In the genomic region with DNA sequence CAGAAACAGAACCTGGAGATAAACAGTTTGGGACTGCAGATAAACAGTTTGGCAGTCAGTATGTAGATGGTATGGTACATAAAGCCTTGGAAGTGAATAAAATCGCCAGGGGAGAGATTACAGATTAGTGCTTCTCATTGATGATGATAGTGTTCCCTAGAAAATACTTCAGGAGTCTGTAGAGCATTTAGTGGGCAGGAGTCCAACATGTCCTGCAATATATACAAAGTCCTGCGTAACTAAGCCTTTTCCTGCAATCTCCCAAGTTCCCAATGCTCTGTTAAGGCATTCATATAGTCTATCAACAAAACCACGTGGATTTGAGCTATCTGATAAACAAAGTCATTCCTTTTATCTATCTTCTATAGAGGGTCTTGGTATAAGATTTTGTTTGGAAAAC, we compare ENCODE assay signal across 21 cellular contexts. TPM values are rescaled to one million over a fixed set of nuclear protein-coding genes. Genes with fewer than 3 reads are reported as not detected.
DNase-seq lines count a peak whose midpoint lies in the region; ATAC-seq, FAIRE-seq and TF ChIP-seq lines count a peak whose summit lies in the region.
"Had no signal": no experiment of that assay in that cellular context is flagged by ENCODE, and none has a peak within 500 bp of the region (broad histone marks: within the 10 kb centered on the region; RNA-seq: fewer than 3 reads in every experiment).

No MANE protein-coding gene starts in this region.

- TF ChIP-seq CTCF in HepG2 (CRISPR knock-in tag; IDR thresholded peaks at IDR 0.05) (no peak), right lobe of liver (IDR thresholded peaks at IDR 0.05) (no peak), fibroblast of villous mesenchyme (IDR thresholded peaks at IDR 0.05; ENCODE audit: insufficient read depth, low read depth, low read length) (no peak)

- 74% methylated on average over 3 of the region's 3 CpGs for WGBS in HepG2 (ENCODE audit: low lambda C conversion rate)
- 71% methylated on average over 3 of the region's 3 CpGs for WGBS in right lobe of liver (ENCODE audit: insufficient coverage, low coverage, low lambda C conversion rate, missing lambda C conversion rate)

- H3K4me3 ChIP-seq in HepG2 (replicated peaks in 1 of 3; ENCODE audit: insufficient read depth in 1 of 3, low read depth in 2 of 3, low read length in 3 of 3) (no peak overlapping the region), right lobe of liver (no peak overlapping the region), fibroblast of villous mesenchyme (ENCODE audit: low read depth, low read length) (no peak overlapping the region), skeletal muscle cell (ENCODE audit: low read depth, low read length) (no peak overlapping the region)
- H3K4me3 ChIP-seq: SJCRH30 had no signal

- H3K4me2 ChIP-seq in HepG2 (ENCODE audit: low read depth, low read length) = no peak overlapping the region

- no peak for FAIRE-seq in HepG2 (lab: Jason Lieb, UNC)
- FAIRE-seq: RCC 7860 had no signal

- H3K27me3 ChIP-seq in HepG2 (ENCODE audit: control insufficient read depth in 1 of 2, insufficient read depth in 2 of 2, low read length in 2 of 2) (no peaks in the 10 kb centered on the region), right lobe of liver (no peaks in the 10 kb centered on the region)
- H3K27me3 ChIP-seq: SJCRH30 had no signal

- CTCF ChIA-PET in HepG2 (lab: Yijun Ruan, JAX; ENCODE audit: low intra/inter-chr PET ratio, low total read pairs) = no interaction called here

- peaks cover 10% of the 10 kb centered on the region for H3K79me2 ChIP-seq in HepG2 (ENCODE audit: insufficient read depth, low read length)

- BruUV-seq in HepG2 (replicated peaks; lab: Mats Ljungman, UMichigan) = no TSS peak

- no peaks in the 10 kb centered on the region for H3K9me3 ChIP-seq in HepG2 (ENCODE audit: low read length)
- H3K9me3 ChIP-seq in right lobe of liver = no peaks in the 10 kb centered on the region
- H3K9me3 ChIP-seq: SJCRH30 had no signal

- DNase-seq in HepG2 (ENCODE audit: low spot score) (peak; percentile 6), right lobe of liver (no peak), fibroblast of villous mesenchyme (ENCODE audit: low read depth) (peak; percentile 89), skeletal muscle cell (ENCODE audit: low read depth) (peak; percentile 15), HT-29 (ENCODE audit: low spot score) (no peak), COR-L47 (lab: John Stamatoyannopoulos, UW) (no peak)
- DNase-seq: EL, GF-D8, H9, HFFc6, KBM-7, NCI-H1092 treated with DMSO at 0.1 percent for 48 hours, NCI-H2029 treated with DMSO at 0.1 percent for 48 hours, NCI-H226, NCI-H510A treated with DMSO at 0.1 percent for 48 hours, NCI-H82, OCI-M1, SJCRH30 had no signal

- H3K27ac ChIP-seq in HepG2 (ENCODE audit: extremely low read length, insufficient read depth, low read length) (peak overlapping the region; percentile 36), right lobe of liver (no peak overlapping the region)
- H3K27ac ChIP-seq: SJCRH30 had no signal

- TF ChIP-seq RAD21 in HepG2 (CRISPR knock-in tag; IDR thresholded peaks at IDR 0.05) = no peak

- H3K9ac ChIP-seq in HepG2 (ENCODE audit: insufficient read depth, low read depth, low read length) = no peak overlapping the region

- TF ChIP-seq EP300 in HepG2 (IDR thresholded peaks at IDR 0.05; ENCODE audit: low read depth in 2 of 2, low read length in 2 of 2) (no peak), HepG2 (CRISPR knock-in tag; IDR thresholded peaks at IDR 0.05; ENCODE audit: borderline replicate concordance) (no peak)

- H4K20me1 ChIP-seq in HepG2 (ENCODE audit: insufficient read depth, low read length) = peaks cover 11% of the 10 kb centered on the region

- POLR2A ChIA-PET in HepG2 (lab: Yijun Ruan, JAX) = interaction anchor here (1.6 kb wide), 1 partner anchor 35 kb away, joined by 6 read pairs; the partner anchor contains the start of gene NARS2

- H3K4me1 ChIP-seq in HepG2 (ENCODE audit: insufficient read depth, low read length) (peaks cover 38% of the 10 kb centered on the region), right lobe of liver (no peaks in the 10 kb centered on the region)
- H3K4me1 ChIP-seq: SJCRH30 had no signal

- no peak for TF ChIP-seq POLR2A in HepG2 (IDR thresholded peaks at IDR 0.05; ENCODE audit: insufficient read depth in 1 of 2, low read depth in 2 of 2, low read length in 2 of 2)
- no peak for TF ChIP-seq POLR2A in right lobe of liver (IDR thresholded peaks at IDR 0.05)

- intact Hi-C loops in HepG2 (cut with micrococcal nuclease; ENCODE audit: unreplicated experiment) (no loop called here), right lobe of liver (cut with DNase I) (no loop called here)

- H2AFZ ChIP-seq in HepG2 (ENCODE audit: low read length) = no peak overlapping the region

- H3K36me3 ChIP-seq in HepG2 (replicated peaks in 1 of 2; ENCODE audit: control insufficient read depth in 1 of 2, insufficient read depth in 2 of 2, low read length in 2 of 2) (peaks cover 15 to 38% of the 10 kb centered on the region in 2 experiments), right lobe of liver (no peaks in the 10 kb centered on the region)

- ATAC-seq in HepG2 (no peak), right lobe of liver (no peak), GM19467 (IDR thresholded peaks at IDR 0.05; ENCODE audit: unreplicated experiment) (no peak), GM21723 (IDR thresholded peaks at IDR 0.05; ENCODE audit: unreplicated experiment) (no peak)

- in situ Hi-C loops in HepG2 (cut with HindIII; ENCODE audit: extremely low pct_ligation_motif_present, low pct_unique_long_range_greater_than_20kb) = no loop called here

TF ChIP-seq in HepG2, 621 proteins besides CTCF, POLR2A, EP300 and RAD21 (continues in another document):
- TF ChIP-seq KAT2B (IDR thresholded peaks at IDR 0.05; ENCODE audit: borderline replicate concordance, low read depth, low read length) (no peak), ZBTB8A (CRISPR knock-in tag; IDR thresholded peaks at IDR 0.05; ENCODE audit: borderline replicate concordance, low read depth) (no peak), ZNF737 (CRISPR knock-in tag; IDR thresholded peaks at IDR 0.05; ENCODE audit: borderline replicate concordance) (no peak), BORCS8-MEF2B (CRISPR knock-in tag; IDR thresholded peaks at IDR 0.05) (no peak), ZNF441 (CRISPR knock-in tag; IDR thresholded peaks at IDR 0.05; ENCODE audit: borderline replicate concordance) (no peak), U2AF1 (optimal IDR thresholded peaks at IDR 0.05; ENCODE audit: low read depth, low read length) (no peak), NR2F1 (CRISPR knock-in tag; IDR thresholded peaks at IDR 0.05) (no peak), RARA (CRISPR knock-in tag; IDR thresholded peaks at IDR 0.05) (no peak)
- TF ChIP-seq, protein P1, sequence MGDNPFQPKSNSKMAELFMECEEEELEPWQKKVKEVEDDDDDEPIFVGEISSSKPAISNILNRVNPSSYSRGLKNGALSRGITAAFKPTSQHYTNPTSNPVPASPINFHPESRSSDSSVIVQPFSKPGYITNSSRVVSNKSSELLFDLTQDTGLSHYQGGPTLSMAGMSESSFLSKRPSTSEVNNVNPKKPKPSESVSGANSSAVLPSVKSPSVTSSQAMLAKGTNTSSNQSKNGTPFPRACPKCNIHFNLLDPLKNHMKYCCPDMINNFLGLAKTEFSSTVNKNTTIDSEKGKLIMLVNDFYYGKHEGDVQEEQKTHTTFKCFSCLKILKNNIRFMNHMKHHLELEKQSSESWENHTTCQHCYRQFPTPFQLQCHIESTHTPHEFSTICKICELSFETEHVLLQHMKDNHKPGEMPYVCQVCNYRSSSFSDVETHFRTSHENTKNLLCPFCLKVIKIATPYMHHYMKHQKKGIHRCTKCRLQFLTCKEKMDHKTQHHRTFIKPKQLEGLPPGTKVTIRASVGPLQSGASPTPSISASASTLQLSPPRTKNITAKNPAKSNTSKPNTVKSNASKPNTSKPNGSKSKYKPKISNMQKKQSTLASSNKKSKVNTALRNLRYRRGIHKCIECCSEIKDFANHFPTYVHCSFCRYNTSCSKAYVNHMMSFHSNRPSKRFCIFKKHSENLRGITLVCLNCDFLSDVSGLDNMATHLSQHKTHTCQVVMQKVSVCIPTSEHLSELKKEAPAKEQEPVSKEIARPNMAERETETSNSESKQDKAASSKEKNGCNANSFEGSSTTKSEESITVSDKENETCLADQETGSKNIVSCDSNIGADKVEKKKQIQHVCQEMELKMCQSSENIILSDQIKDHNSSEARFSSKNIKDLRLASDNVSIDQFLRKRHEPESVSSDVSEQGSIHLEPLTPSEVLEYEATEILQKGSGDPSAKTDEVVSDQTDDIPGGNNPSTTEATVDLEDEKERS (CRISPR knock-in tag; IDR thresholded peaks at IDR 0.05) = no peak
- TF ChIP-seq, protein P2, sequence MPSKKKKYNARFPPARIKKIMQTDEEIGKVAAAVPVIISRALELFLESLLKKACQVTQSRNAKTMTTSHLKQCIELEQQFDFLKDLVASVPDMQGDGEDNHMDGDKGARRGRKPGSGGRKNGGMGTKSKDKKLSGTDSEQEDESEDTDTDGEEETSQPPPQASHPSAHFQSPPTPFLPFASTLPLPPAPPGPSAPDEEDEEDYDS (CRISPR knock-in tag; IDR thresholded peaks at IDR 0.05) = no peak

RNA-seq across cellular contexts. Expression of gene NARS2, which starts 35.1 kb away (rescaled TPM):
- 45.9 and 48.5 TPM in 2 replicates for total RNA-seq in HepG2 (2016; rRNA removed; fragmentation: Illumina TruSeq; extraction: Trizol)
- total RNA-seq in HepG2 (2016; cell fraction: cytosol; rRNA removed; fragmentation: Illumina TruSeq; extraction: Trizol; ENCODE audit: low read depth) = 45.7 and 46.3 TPM in 2 replicates
- 42.5 and 48.4 TPM in 2 replicates for total RNA-seq in HepG2 (2016; cell fraction: insoluble cytoplasmic fraction; rRNA removed; fragmentation: Illumina TruSeq; extraction: Trizol)
- total RNA-seq in HepG2 (2016; cell fraction: membrane; rRNA removed; fragmentation: Illumina TruSeq; extraction: Trizol) = 46.5 and 51.9 TPM in 2 replicates
- 38.7 and 39.4 TPM in 2 replicates for total RNA-seq in HepG2 (2016; cell fraction: nucleus; rRNA removed; fragmentation: Illumina TruSeq; extraction: Trizol)
- 54.3 and 65.0 TPM in 2 replicates for polyA plus RNA-seq in HepG2 (2011; rRNA removed)
- polyA plus RNA-seq in HepG2 (2011; cell fraction: cytosol; rRNA removed) = 24.9 and 45.2 TPM in 2 replicates
- 31.1 and 32.0 TPM in 2 replicates for polyA plus RNA-seq in HepG2 (2011; cell fraction: nucleus; rRNA removed)
- polyA plus RNA-seq in HepG2 (2012) = 62.6 and 65.9 TPM in 2 replicates
- polyA plus RNA-seq in HepG2 (2016; cell fraction: cytosol; fragmentation: Illumina TruSeq; extraction: Trizol; ENCODE audit: low read depth) = 15.7 and 17.5 TPM in 2 replicates
- polyA plus RNA-seq in HepG2 (2016; cell fraction: insoluble cytoplasmic fraction; fragmentation: Illumina TruSeq; extraction: Trizol; ENCODE audit: low read depth) = 41.7 and 46.6 TPM in 2 replicates
- polyA plus RNA-seq in HepG2 (2016; cell fraction: membrane; fragmentation: Illumina TruSeq; extraction: Trizol; ENCODE audit: low read depth) = 30.7 and 34.5 TPM in 2 replicates
- 29.4 and 32.1 TPM in 2 replicates for polyA plus RNA-seq in HepG2 (2016; cell fraction: nucleus; fragmentation: Illumina TruSeq; extraction: Trizol; ENCODE audit: insufficient read depth, low read depth)
- polyA minus RNA-seq in HepG2 (2011; rRNA and poly(A)+ RNA removed; ENCODE audit: low replicate concordance) = 13.4 and 27.0 TPM in 2 replicates
- 29.1 and 30.3 TPM in 2 replicates for polyA minus RNA-seq in HepG2 (2011; cell fraction: cytosol; rRNA and poly(A)+ RNA removed)
- polyA minus RNA-seq in HepG2 (2011; cell fraction: nucleus; rRNA and poly(A)+ RNA removed) = 144 and 175 TPM in 2 replicates
- 10 to 100 TPM; 11.5 to 17.4 (median 14.0) TPM for total RNA-seq in right lobe of liver
- 33.2 and 37.1 TPM in 2 replicates for total RNA-seq in fibroblast of villous mesenchyme
- total RNA-seq in HT-29 (2014; rRNA removed; shearing (Covaris generic)) = 14.0 and 20.8 TPM in 2 replicates

Comparison
In these comparisons a context has a peak if more than half of its experiments do, and no peak if none do; other contexts are left out.
1. DNase-seq: peak in HepG2 (single experiment), fibroblast of villous mesenchyme (single experiment) and skeletal muscle cell (single experiment); none in right lobe of liver (0 of 3), HT-29 (single experiment) and COR-L47 (single experiment).